In the genomic region with DNA sequence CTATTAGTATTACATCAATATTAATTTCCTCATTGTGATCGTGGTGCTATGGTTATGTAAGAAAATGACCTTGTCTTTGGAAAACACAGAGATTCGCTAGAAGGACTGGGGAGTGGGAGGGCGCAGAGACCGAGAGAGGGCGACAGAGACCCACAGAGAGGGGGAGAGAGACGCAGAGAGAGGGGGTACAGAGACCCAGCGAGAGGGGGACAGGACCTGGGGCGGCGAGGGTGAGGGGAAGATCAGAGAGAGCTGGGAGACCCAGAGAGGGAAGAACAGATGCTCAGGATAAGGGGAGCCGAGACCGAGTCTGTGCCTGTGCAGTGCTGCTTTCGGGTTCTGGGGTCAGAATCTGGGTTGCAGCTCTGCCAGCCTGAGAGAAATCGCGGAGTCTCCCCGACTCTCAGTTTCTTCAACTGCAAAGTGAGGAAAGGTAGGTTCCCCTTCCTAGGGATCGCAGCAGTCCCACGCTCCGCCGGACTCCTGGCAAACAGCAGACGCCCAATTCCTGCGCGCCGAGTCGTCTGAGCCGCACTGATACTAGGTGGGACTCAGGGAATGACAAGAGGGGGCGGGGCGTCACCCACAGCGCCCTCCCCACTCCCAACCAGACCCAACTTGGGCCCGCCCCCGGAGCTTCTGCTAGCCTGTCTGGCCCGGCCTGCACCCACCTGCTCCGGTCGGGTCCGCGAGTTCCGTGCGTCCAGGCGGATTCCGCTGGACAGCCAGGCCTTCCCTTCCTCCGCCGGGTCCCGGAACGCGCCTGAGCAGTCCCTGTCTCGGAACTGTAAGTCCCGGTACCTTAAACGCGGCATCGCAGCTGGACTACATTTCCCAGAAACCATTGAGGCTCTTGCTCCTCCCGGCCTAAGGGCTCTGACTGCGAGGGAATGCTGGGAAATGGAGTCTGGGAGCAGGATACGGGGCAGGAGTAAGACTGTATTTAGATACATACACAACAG, we compare ENCODE assay signal across 8 cellular contexts.
DNase-seq lines count a peak whose midpoint lies in the region; ATAC-seq and TF ChIP-seq lines count a peak whose summit lies in the region.

No MANE protein-coding gene starts in this region.

- peak overlapping the region in 1 of 3 experiments; percentile 40 for H3K27ac Mint-ChIP-seq in nephron

- peaks cover 23% of the 10 kb centered on the region for H3K27me3 Mint-ChIP-seq in nephron (ENCODE audit: low read depth)

- DNase-seq in DMS79 (lab: John Stamatoyannopoulos, UW) (peak; percentile 65), KG1 (lab: John Stamatoyannopoulos, UW) (peak; percentile 34), SHP77 (lab: John Stamatoyannopoulos, UW) (peak; percentile 97 to 98), activated gamma-delta T cell (lab: John Stamatoyannopoulos, UW) (peak; percentile 29), fibroblast of the conjunctiva (ENCODE audit: low read depth) (peak; percentile 43)
- DNase-seq in stimulated activated naive CD4-positive, alpha-beta T cell (lab: John Stamatoyannopoulos, UW): peak; percentile 53 to 79 (median 74)

- H3K4me3 Mint-ChIP-seq in nephron: peak overlapping the region; percentile 87 to 89 (median 88)

- H3K9me3 Mint-ChIP-seq in nephron: peaks cover 5% of the 10 kb centered on the region

- H3K4me1 Mint-ChIP-seq in nephron: no peaks in the 10 kb centered on the region

- H3K36me3 Mint-ChIP-seq in nephron (ENCODE audit: low read depth): no peaks in the 10 kb centered on the region

- no peak for ATAC-seq in GM19035 (IDR thresholded peaks at IDR 0.05; ENCODE audit: unreplicated experiment)

- TF ChIP-seq CTCF in nephron (IDR thresholded peaks at IDR 0.05; ENCODE audit: unreplicated experiment in 3 of 3): peak; percentile 44 to 59 (median 56)

Comparison
In these comparisons a context has a peak if more than half of its experiments do, and no peak if none do; other contexts are left out.
1. DNase-seq: peak in every context shown above with its lines; median percentile 98 in SHP77; 74 in stimulated activated naive CD4-positive, alpha-beta T cell; 65 in DMS79; 43 in fibroblast of the conjunctiva; 34 in KG1; 29 in activated gamma-delta T cell.